ENCODE assay signal across 8 cellular contexts in genomic region chr11:102346748-102347525, GRCh38. TPM values are rescaled to one million over a fixed set of nuclear protein-coding genes. Genes with fewer than 3 reads are reported as not detected.
DNase-seq lines count a peak whose midpoint lies in the region; ATAC-seq and TF ChIP-seq lines count a peak whose summit lies in the region.

Gene BIRC2 (plus strand): TSS chr11:102347214. CDS start chr11:102349855, 2,641 bp downstream.

- peaks cover 56% of the 10 kb centered on the region for H3K4me1 Mint-ChIP-seq in chondrocyte (ENCODE audit: low read depth)

- H3K9me3 Mint-ChIP-seq in chondrocyte (ENCODE audit: low read depth), result no peaks in the 10 kb centered on the region

- ATAC-seq in GM19023 (IDR thresholded peaks at IDR 0.05; ENCODE audit: unreplicated experiment) (peak; percentile 93), HG03280 (IDR thresholded peaks at IDR 0.05; ENCODE audit: unreplicated experiment) (peak; percentile 93)

- DNase-seq in AG20443 (ENCODE audit: low spot score) (peak; percentile 95), NCI-H460 (ENCODE audit: extremely low read depth, low read depth) (peak; percentile 85), chondrocyte (ENCODE audit: low spot score) (peak; percentile 97), kidney glomerular epithelial cell (lab: John Stamatoyannopoulos, UW) (peak; percentile 78)
- DNase-seq in activated CD4-positive, alpha-beta T cell treated with anti-CD3 and anti-CD28 coated beads for 1 hour, result peak; percentile 93
- DNase-seq in stimulated activated CD4-positive, alpha-beta T cell treated with anti-CD3 and anti-CD28 coated beads, Interleukin-1b, Interleukin-23, amount 100 ng/mL, for 24 hours (ENCODE audit: low read depth in 4 of 4, low spot score in 1 of 4), result peak; percentile 90 to 94 (median 93)

- peak; percentile 87 for TF ChIP-seq CTCF in chondrocyte (IDR thresholded peaks at IDR 0.05)

- H3K27ac Mint-ChIP-seq in chondrocyte (ENCODE audit: unreplicated experiment), result peak within 1 kb of the TSS; percentile 98

- H3K4me3 Mint-ChIP-seq in chondrocyte (ENCODE audit: unreplicated experiment), result peak within 1 kb of the TSS; percentile 90

- peaks cover 2% of the 10 kb centered on the region for H3K36me3 Mint-ChIP-seq in chondrocyte (ENCODE audit: low read depth)

- H3K27me3 Mint-ChIP-seq in chondrocyte (ENCODE audit: low read depth), result no peaks in the 10 kb centered on the region

RNA-seq across cellular contexts. Expression of gene BIRC2, which starts in this region (rescaled TPM):
- total RNA-seq in NCI-H460 (2014; rRNA removed; shearing (Covaris generic)), result 51.9 and 54.7 TPM in 2 replicates
- 43.2 and 62.6 TPM in 2 replicates for polyA plus RNA-seq in NCI-H460 (2014; cell fraction: nucleus; rRNA removed)
- total RNA-seq in chondrocyte, result 43.1 to 55.2 TPM (median 45.6 TPM) in 3 replicates

Comparison
In these comparisons a context has a peak if more than half of its experiments do, and no peak if none do; other contexts are left out.
1. Peak in every context shown above with its lines: DNase-seq and ATAC-seq.